7 cellular contexts compared by ENCODE assay signal in the genomic region with DNA sequence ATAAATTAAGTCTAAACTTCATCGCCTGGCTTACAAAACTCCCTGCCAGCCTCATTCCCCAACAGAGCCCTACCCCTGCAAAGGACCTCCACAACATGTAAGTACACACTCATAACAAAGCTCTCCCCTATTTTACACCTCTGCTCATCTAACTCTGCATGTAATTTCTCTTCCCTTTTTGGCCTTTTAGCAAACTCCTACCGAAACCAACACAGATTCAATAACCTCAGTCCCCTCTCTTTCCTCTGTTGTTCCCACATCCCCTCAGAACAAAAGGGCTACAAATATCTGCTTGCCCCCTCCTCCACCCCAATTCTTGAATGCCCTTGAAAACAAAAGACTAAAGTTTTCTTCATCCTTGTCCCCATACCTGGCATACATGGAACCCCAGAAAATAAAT.
DNase-seq lines count a peak whose midpoint lies in the region; ATAC-seq and TF ChIP-seq lines count a peak whose summit lies in the region.

No MANE protein-coding gene starts in this region.

- H3K9ac ChIP-seq in iPS-15b (ENCODE audit: low read depth, low read length): peak overlapping the region; percentile 84
- peak overlapping the region; percentile 82 to 98 (median 90) for H3K9ac ChIP-seq in subcutaneous abdominal adipose tissue (ENCODE audit: low read length in 5 of 5)

- peaks cover 11% of the 10 kb centered on the region for H3K36me3 ChIP-seq in HAP-1 (replicated peaks)
- no peaks in the 10 kb centered on the region for H3K36me3 ChIP-seq in iPS-15b (ENCODE audit: control insufficient read depth, insufficient read depth, low read length)
- H3K36me3 ChIP-seq in subcutaneous abdominal adipose tissue (ENCODE audit: control insufficient read depth in 5 of 5, insufficient read depth in 5 of 5, low read length in 5 of 5): peaks cover 2 to 23% (median 13%) of the 10 kb centered on the region in 5 donors

- H3K9me3 ChIP-seq in HAP-1: peaks cover 4% of the 10 kb centered on the region
- H3K9me3 ChIP-seq in iPS-15b (ENCODE audit: control insufficient read depth, insufficient read depth, low read length): no peaks in the 10 kb centered on the region
- no peaks in the 10 kb centered on the region for H3K9me3 ChIP-seq in subcutaneous abdominal adipose tissue (ENCODE audit: control insufficient read depth in 5 of 5, low read length in 5 of 5)

- H3K27me3 ChIP-seq in HAP-1 (ENCODE audit: low read depth) (no peaks in the 10 kb centered on the region), iPS-15b (ENCODE audit: control insufficient read depth, insufficient read depth, low read length) (no peaks in the 10 kb centered on the region), subcutaneous abdominal adipose tissue (ENCODE audit: control insufficient read depth in 5 of 5, insufficient read depth in 4 of 5, low read length in 5 of 5) (no peaks in the 10 kb centered on the region)

- DNase-seq in HAP-1 (ENCODE audit: low spot score in 2 of 2): no peak
- no peak for DNase-seq in Ammon's horn (ENCODE audit: low spot score)
- no peak for DNase-seq in activated CD4-positive, alpha-beta T cell treated with anti-CD3 and anti-CD28 coated beads for 48 hours

- no peak for TF ChIP-seq CTCF in VCaP (conservative IDR thresholded peaks at IDR 0.05)

- H3K4me3 ChIP-seq in HAP-1: peak overlapping the region; percentile 54
- peak overlapping the region; percentile 84 for H3K4me3 ChIP-seq in iPS-15b (ENCODE audit: low read depth, low read length)
- H3K4me3 ChIP-seq in subcutaneous abdominal adipose tissue (ENCODE audit: low read depth in 1 of 5, low read length in 5 of 5): peak overlapping the region; percentile 91 to 99 (median 95)

- H3K4me1 ChIP-seq in HAP-1 (peaks cover 25% of the 10 kb centered on the region), iPS-15b (ENCODE audit: control insufficient read depth, insufficient read depth, low read length) (peaks cover 3% of the 10 kb centered on the region), subcutaneous abdominal adipose tissue (ENCODE audit: control insufficient read depth in 5 of 5, insufficient read depth in 5 of 5, low read length in 5 of 5) (peaks cover 2 to 21% (median 19%) of the 10 kb centered on the region in 5 donors)

- no peak for ATAC-seq in GM19397 (IDR thresholded peaks at IDR 0.05; ENCODE audit: unreplicated experiment)

- in situ Hi-C loops in HAP-1 (cut with MboI; ENCODE audit: low sequenced_read_pairs): loop anchor here (10.0 kb wide), 1 partner anchor 75 kb away; no protein-coding TSS in a partner anchor

- H3K27ac ChIP-seq in VCaP: peak overlapping the region; percentile 85
- peak overlapping the region; percentile 89 for H3K27ac ChIP-seq in subcutaneous abdominal adipose tissue (ENCODE audit: low read depth, low read length)
